Comparison of ENCODE assay signal across 19 cellular contexts in the genomic region with DNA sequence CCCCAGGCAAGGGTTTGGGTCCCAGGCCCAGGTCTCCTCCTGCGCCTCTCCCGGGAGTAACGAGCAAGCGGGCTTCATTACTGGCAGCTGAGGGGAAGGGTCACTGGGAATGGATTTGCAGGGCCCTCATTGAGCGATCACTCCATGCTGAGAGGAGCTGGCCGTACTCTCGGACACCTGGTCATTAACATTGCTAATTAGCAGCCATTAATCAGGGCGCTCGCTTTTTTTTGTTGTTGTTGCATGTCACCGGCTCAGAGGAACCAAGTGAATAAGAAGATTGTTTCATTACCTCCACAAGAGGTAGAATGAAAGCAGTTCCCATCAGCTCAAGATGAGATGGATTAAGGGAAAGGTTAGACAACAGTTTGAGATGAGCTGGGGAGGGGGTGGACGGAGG.
A peak's percentile ranks its signal among the peaks of the same experiment; 100 is the strongest.
DNase-seq lines count a peak whose midpoint lies in the region; ATAC-seq and TF ChIP-seq lines count a peak whose summit lies in the region.
"Had no signal": no experiment of that assay in that cellular context is flagged by ENCODE, and none has a peak within 500 bp of the region (broad histone marks: within the 10 kb centered on the region; RNA-seq: fewer than 3 reads in every experiment).

No MANE protein-coding gene starts in this region.

- no peak for ATAC-seq in upper lobe of left lung (ENCODE audit: low FRiP score in 2 of 2)
- ATAC-seq: activated CD8-positive, alpha-beta T cell treated with anti-CD3 and anti-CD28 coated beads, Interleukin-2, amount 10 ng/mL, durations not matched to agents 7 days and 5 days; left lobe of liver; stimulated activated naive CD8-positive, alpha-beta T cell treated with anti-CD3 and anti-CD28 coated beads, Interleukin-15, Interleukin-2, amounts not matched to agents 100 U/mL and 50 U/mL, for 24 hours had no signal

- no peak for TF ChIP-seq POLR2A in upper lobe of left lung (IDR thresholded peaks at IDR 0.05)

- 77% methylated on average over 11 of the region's 11 CpGs for WGBS in upper lobe of left lung, 2 donors

- H3K9me3 ChIP-seq in iPS-20b (ENCODE audit: insufficient read depth, low read depth, low read length) (no peaks in the 10 kb centered on the region), MG63 (no peaks in the 10 kb centered on the region), upper lobe of left lung (no peaks in the 10 kb centered on the region)
- H3K9me3 ChIP-seq: testis had no signal

- H3K4me3 ChIP-seq in iPS-20b (ENCODE audit: low read length) (peak overlapping the region; percentile 42; the same call in 1 of the 2 replicates), MG63 (no peak overlapping the region), upper lobe of left lung (no peak overlapping the region)
- H3K4me3 ChIP-seq: SK-N-MC, testis had no signal

- DNase-seq in NCI-H82 (lab: John Stamatoyannopoulos, UW) (peak; percentile 40), NCI-H82 treated with DMSO at 0.1 percent for 48 hours (lab: John Stamatoyannopoulos, UW; ENCODE audit: unreplicated experiment) (no peak), caudate nucleus (lab: John Stamatoyannopoulos, UW) (peak in 7 of 61 donors; percentile 6 to 36 (median 13)), retina (peak; percentile 73), MG63 (no peak), amniotic stem cell (lab: John Stamatoyannopoulos, UW) (no peak), upper lobe of left lung (no peak)
- DNase-seq: activated CD8-positive, alpha-beta T cell treated with anti-CD3 and anti-CD28 coated beads, Interleukin-2, amount 10 ng/mL, durations not matched to agents 7 days and 5 days; activated gamma-delta T cell; CD4-positive, alpha-beta T cell; mesenchymal stem cell; NCI-H1092; NCI-H2029; NCI-H526 treated with DMSO at 0.1 percent for 48 hours; stimulated activated naive CD8-positive, alpha-beta T cell treated with anti-CD3 and anti-CD28 coated beads, Interleukin-15, Interleukin-2, amounts not matched to agents 100 U/mL and 50 U/mL, for 24 hours; testis had no signal

- H3K9ac ChIP-seq in iPS-20b (ENCODE audit: low read depth, low read length): peak overlapping the region; percentile 44; the same call in 1 of the 2 replicates

- H3K27ac ChIP-seq in caudate nucleus (ENCODE audit: low read depth, low read length) (peak overlapping the region; percentile 52), iPS-20b (ENCODE audit: low read length) (peak overlapping the region; percentile 39), upper lobe of left lung (no peak overlapping the region)
- H3K27ac ChIP-seq: SK-N-MC, testis had no signal

- H3K36me3 ChIP-seq in iPS-20b (ENCODE audit: insufficient read depth, low read depth, low read length): no peaks in the 10 kb centered on the region
- no peaks in the 10 kb centered on the region for H3K36me3 ChIP-seq in MG63
- H3K36me3 ChIP-seq in upper lobe of left lung: no peaks in the 10 kb centered on the region

- no peak for TF ChIP-seq CTCF in upper lobe of left lung (IDR thresholded peaks at IDR 0.05)

- H3K27me3 ChIP-seq in iPS-20b (ENCODE audit: insufficient read depth, low read length): no peaks in the 10 kb centered on the region
- 0 out of 2 replicates have a peak, but pooled peaks cover 2% of the 10 kb centered on the region for H3K27me3 ChIP-seq in MG63
- no peaks in the 10 kb centered on the region for H3K27me3 ChIP-seq in upper lobe of left lung
- H3K27me3 ChIP-seq: testis had no signal

- peaks cover 29% of the 10 kb centered on the region for H3K4me1 ChIP-seq in iPS-20b (ENCODE audit: insufficient read depth, low read length)
- H3K4me1 ChIP-seq in upper lobe of left lung: no peaks in the 10 kb centered on the region
- H3K4me1 ChIP-seq: testis had no signal

- TF ChIP-seq EP300 in upper lobe of left lung (IDR thresholded peaks at IDR 0.05): no peak

Comparison
In these comparisons a context has a peak if more than half of its experiments do, and no peak if none do; other contexts are left out.
1. DNase-seq: peak in NCI-H82 (single experiment) and retina (single experiment); none in NCI-H82 treated with DMSO at 0.1 percent for 48 hours (single experiment), MG63 (single experiment), amniotic stem cell (single experiment) and upper lobe of left lung (0 of 2).
2. H3K27ac ChIP-seq: peak in caudate nucleus (single experiment) and iPS-20b (single experiment); none in upper lobe of left lung (0 of 4).